Comparison of ENCODE assay signal across 8 cellular contexts in the genomic region with DNA sequence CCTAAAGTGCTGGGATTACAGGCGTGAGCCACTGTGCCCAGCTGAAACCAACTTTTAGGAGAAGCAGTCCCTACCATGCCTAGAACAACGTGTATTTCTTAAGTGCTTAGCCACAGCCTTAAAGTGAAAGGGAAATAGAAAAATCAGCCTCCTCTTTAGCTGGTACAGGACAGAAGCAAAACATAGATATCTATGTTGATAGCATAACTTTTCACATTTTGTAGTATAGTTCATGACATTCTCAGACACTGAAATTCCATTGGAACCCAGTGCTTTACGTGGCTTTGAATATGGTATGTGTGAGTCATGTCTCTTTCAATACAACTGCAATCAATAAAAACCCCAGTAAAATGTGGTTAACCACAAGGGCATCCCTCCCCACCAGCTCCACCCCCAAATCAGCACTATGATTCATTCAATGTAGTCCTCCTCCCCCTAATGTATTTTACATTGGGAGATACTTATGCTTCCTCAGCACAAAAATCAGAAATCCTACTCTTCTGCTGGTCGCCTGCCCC.
DNase-seq lines count a peak whose midpoint lies in the region; ATAC-seq lines count a peak whose summit lies in the region.

No MANE protein-coding gene starts in this region.

- H3K27ac ChIP-seq in epithelial cell of prostate: peak overlapping the region; percentile 77

- peak; percentile 80 for ATAC-seq in GM19468 (IDR thresholded peaks at IDR 0.05; ENCODE audit: extremely low read depth, unreplicated experiment)
- ATAC-seq in HG03565 (IDR thresholded peaks at IDR 0.05; ENCODE audit: unreplicated experiment): peak; percentile 88

- DNase-seq in AG08395 (ENCODE audit: low spot score) (peak; percentile 93), epithelial cell of prostate (ENCODE audit: low read depth, low spot score) (peak; percentile 91), SHP77 treated with DMSO at 0.1 percent for 48 hours (lab: John Stamatoyannopoulos, UW) (no peak), NCI-H187 treated with DMSO at 0.1 percent for 48 hours (lab: John Stamatoyannopoulos, UW) (no peak)
- peak; percentile 22 for DNase-seq in activated CD4-positive, alpha-beta T cell treated with anti-CD3 and anti-CD28 coated beads for 1 hour
- peak in 2 of 3 donors; percentile 14 to 25 for DNase-seq in stimulated activated CD4-positive, alpha-beta T cell treated with anti-CD3 and anti-CD28 coated beads, TNF-alpha, amount 100 ng/mL, for 1 hour (ENCODE audit: low read depth in 3 of 3, low spot score in 1 of 3)

Comparison
In these comparisons a context has a peak if more than half of its experiments do, and no peak if none do; other contexts are left out.
1. DNase-seq: peak in AG08395 (single experiment), activated CD4-positive, alpha-beta T cell treated with anti-CD3 and anti-CD28 coated beads for 1 hour (single experiment), epithelial cell of prostate (single experiment) and stimulated activated CD4-positive, alpha-beta T cell treated with anti-CD3 and anti-CD28 coated beads, TNF-alpha, amount 100 ng/mL, for 1 hour (2 of 3); none in SHP77 treated with DMSO at 0.1 percent for 48 hours (single experiment) and NCI-H187 treated with DMSO at 0.1 percent for 48 hours (single experiment).